16 cellular contexts compared by ENCODE assay signal in the genomic region with DNA sequence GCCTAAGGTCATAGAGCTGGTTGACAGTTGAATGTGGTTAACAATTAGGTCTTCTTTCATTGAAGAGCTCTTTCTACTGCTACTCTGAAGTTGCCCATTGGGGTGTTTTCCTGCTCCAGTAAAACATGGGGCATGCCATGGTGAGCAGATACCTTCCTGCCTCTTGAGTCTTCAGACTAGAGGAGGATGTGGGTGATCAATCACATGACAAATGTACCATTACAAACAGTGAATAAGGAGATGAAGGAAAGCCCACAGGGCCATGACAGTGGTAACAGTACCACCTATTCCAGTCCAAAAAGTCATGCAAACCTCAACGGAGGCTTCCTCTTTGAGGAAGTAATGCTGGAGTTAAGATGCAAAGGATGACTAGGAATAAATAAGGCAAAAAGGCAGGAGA.
DNase-seq lines count a peak whose midpoint lies in the region; ATAC-seq lines count a peak whose summit lies in the region.
"Had no signal": no experiment of that assay in that cellular context is flagged by ENCODE, and none has a peak within 500 bp of the region (broad histone marks: within the 10 kb centered on the region; RNA-seq: fewer than 3 reads in every experiment).

No MANE protein-coding gene starts in this region.

- H3K9me3 Mint-ChIP-seq in activated naive CD4-positive, alpha-beta T cell treated with anti-CD3 and anti-CD28 coated beads for 36 hours, result no peaks in the 10 kb centered on the region
- H3K9me3 Mint-ChIP-seq in activated naive CD4-positive, alpha-beta T cell treated with anti-CD3 and anti-CD28 coated beads, Interleukin-2, amount 50 U/mL, for 72 hours, result no peaks in the 10 kb centered on the region
- H3K9me3 Mint-ChIP-seq in activated naive CD8-positive, alpha-beta T cell (ENCODE audit: low read depth), result no peaks in the 10 kb centered on the region
- H3K9me3 Mint-ChIP-seq in stimulated activated naive B cell treated with anti-CD40 and anti-IgM and Interleukin-4, amounts not matched to agents 10 μg/mL and 1 μg/mL and 100 μg/mL, for 72 hours, result no peaks in the 10 kb centered on the region

- H3K4me3 Mint-ChIP-seq in activated naive CD4-positive, alpha-beta T cell treated with anti-CD3 and anti-CD28 coated beads for 36 hours, result no peak overlapping the region
- no peak overlapping the region for H3K4me3 Mint-ChIP-seq in activated naive CD8-positive, alpha-beta T cell
- H3K4me3 Mint-ChIP-seq in stimulated activated naive B cell treated with anti-CD40 and anti-IgM and Interleukin-4, amounts not matched to agents 10 μg/mL and 1 μg/mL and 100 μg/mL, for 72 hours, result no peak overlapping the region

- no peak for DNase-seq in activated naive CD4-positive, alpha-beta T cell treated with anti-CD3 and anti-CD28 coated beads for 36 hours
- no peak for DNase-seq in activated naive CD4-positive, alpha-beta T cell treated with anti-CD3 and anti-CD28 coated beads, Interleukin-2, amount 50 U/mL, for 72 hours (ENCODE audit: low spot score in 2 of 2)
- peak; percentile 82 for DNase-seq in Jurkat, Clone E6-1 (ENCODE audit: low read depth, low spot score)
- no peak for DNase-seq in stimulated activated naive B cell treated with anti-CD40 and anti-IgM and Interleukin-4, amounts not matched to agents 10 μg/mL and 1 μg/mL and 100 μg/mL, for 72 hours
- DNase-seq in NCI-H2196 treated with DMSO at 0.1 percent for 48 hours (lab: John Stamatoyannopoulos, UW; ENCODE audit: unreplicated experiment), result no peak
- DNase-seq: Karpas-422, NCI-H1436, NCI-H1930, NCI-H345, NCI-H524 treated with DMSO at 0.1 percent for 48 hours, PC-3, RPMI8226, SHP77 treated with DMSO at 0.1 percent for 48 hours had no signal

- intact Hi-C loops in activated naive CD4-positive, alpha-beta T cell treated with anti-CD3 and anti-CD28 coated beads for 36 hours (cut with micrococcal nuclease), result no loop called here

- H3K27me3 Mint-ChIP-seq in activated naive CD4-positive, alpha-beta T cell treated with anti-CD3 and anti-CD28 coated beads for 36 hours (ENCODE audit: low read depth), result no peaks in the 10 kb centered on the region
- no peaks in the 10 kb centered on the region for H3K27me3 Mint-ChIP-seq in activated naive CD8-positive, alpha-beta T cell
- no peaks in the 10 kb centered on the region for H3K27me3 Mint-ChIP-seq in stimulated activated naive B cell treated with anti-CD40 and anti-IgM and Interleukin-4, amounts not matched to agents 10 μg/mL and 1 μg/mL and 100 μg/mL, for 72 hours

- CTCF ChIA-PET in activated naive CD4-positive, alpha-beta T cell treated with anti-CD3 and anti-CD28 coated beads for 36 hours (lab: Charles Lee), result interaction anchor here (1.1 to 1.7 kb wide), 3 partner anchors 9 to 132 kb away, joined by 3 to 7 read pairs (median 4); no protein-coding TSS in a partner anchor

- ATAC-seq in activated naive CD4-positive, alpha-beta T cell treated with anti-CD3 and anti-CD28 coated beads, Interleukin-2, amount 50 U/mL, for 72 hours, result no peak
- no peak for ATAC-seq in stimulated activated naive B cell treated with anti-CD40 and anti-IgM and Interleukin-4, amounts not matched to agents 10 μg/mL and 1 μg/mL and 100 μg/mL, for 72 hours (replicated peaks)
- ATAC-seq in HG03039 (IDR thresholded peaks at IDR 0.05; ENCODE audit: unreplicated experiment), result no peak
- ATAC-seq: PC-3 had no signal

- peaks cover 57% of the 10 kb centered on the region for H3K36me3 Mint-ChIP-seq in activated naive CD4-positive, alpha-beta T cell treated with anti-CD3 and anti-CD28 coated beads for 36 hours (ENCODE audit: low read depth)
- peaks cover 16 to 49% of the 10 kb centered on the region in 2 donors for H3K36me3 Mint-ChIP-seq in activated naive CD4-positive, alpha-beta T cell treated with anti-CD3 and anti-CD28 coated beads, Interleukin-2, amount 50 U/mL, for 72 hours
- peaks cover 11% of the 10 kb centered on the region for H3K36me3 Mint-ChIP-seq in activated naive CD8-positive, alpha-beta T cell
- peaks cover 39 to 72% of the 10 kb centered on the region in 2 donors for H3K36me3 Mint-ChIP-seq in stimulated activated naive B cell treated with anti-CD40 and anti-IgM and Interleukin-4, amounts not matched to agents 10 μg/mL and 1 μg/mL and 100 μg/mL, for 72 hours

- peak overlapping the region; percentile 36 for H3K27ac Mint-ChIP-seq in activated naive CD4-positive, alpha-beta T cell treated with anti-CD3 and anti-CD28 coated beads for 36 hours
- peak overlapping the region in 1 of 2 donors; percentile 12 for H3K27ac Mint-ChIP-seq in activated naive CD4-positive, alpha-beta T cell treated with anti-CD3 and anti-CD28 coated beads, Interleukin-2, amount 50 U/mL, for 72 hours
- peak overlapping the region; percentile 78 for H3K27ac Mint-ChIP-seq in activated naive CD8-positive, alpha-beta T cell
- H3K27ac Mint-ChIP-seq in stimulated activated naive B cell treated with anti-CD40 and anti-IgM and Interleukin-4, amounts not matched to agents 10 μg/mL and 1 μg/mL and 100 μg/mL, for 72 hours, result peak overlapping the region; percentile 67

- H3K4me3 ChIP-seq in Jurkat, Clone E6-1 (ENCODE audit: low read length), result no peak overlapping the region
- H3K4me3 ChIP-seq: BLaER1 treated with 17β-estradiol and CSF1 and Interleukin-3, amounts not matched to agents 10 nM and 100 nM had no signal

- peaks cover 19% of the 10 kb centered on the region for H3K4me1 Mint-ChIP-seq in activated naive CD4-positive, alpha-beta T cell treated with anti-CD3 and anti-CD28 coated beads for 36 hours (ENCODE audit: low read depth)
- H3K4me1 Mint-ChIP-seq in activated naive CD8-positive, alpha-beta T cell (ENCODE audit: low read depth), result peaks cover 14% of the 10 kb centered on the region
- peaks cover 9 to 39% of the 10 kb centered on the region in 2 donors for H3K4me1 Mint-ChIP-seq in stimulated activated naive B cell treated with anti-CD40 and anti-IgM and Interleukin-4, amounts not matched to agents 10 μg/mL and 1 μg/mL and 100 μg/mL, for 72 hours
